ENCODE assay signal across 1 cellular context in genomic region chr21:45309069-45309521, GRCh38.
TF ChIP-seq lines count a peak whose summit lies in the region.

No MANE protein-coding gene starts in this region.

TF ChIP-seq in K562, 482 proteins besides CTCF, POLR2A, EP300 and RAD21 (continued from another document and continues in another):
- peak in 1 of 3 experiments; percentile 26 for TF ChIP-seq YY1 (IDR thresholded peaks at IDR 0.05; ENCODE audit: borderline replicate concordance in 1 of 3, control insufficient read depth in 1 of 3, extremely low read depth in 1 of 3, insufficient read depth in 3 of 3, insufficient read length in 1 of 3, insufficient replicate concordance in 2 of 3, low read depth in 1 of 3, low read length in 2 of 3)
- TF ChIP-seq NRF1 (conservative IDR thresholded peaks at IDR 0.05 in 1 of 2, IDR thresholded peaks at IDR 0.05 in 1 of 2): 0 out of 4 replicates have a peak, but pooled peaks of 1 of the 2 experiments have one; percentile 14
- no peak for TF ChIP-seq SP1 (CRISPR knock-in tag; IDR thresholded peaks at IDR 0.05)
- 0 out of 4 replicates have a peak, but pooled peaks of 1 of the 2 experiments have one; percentile 4 for TF ChIP-seq SRF (CRISPR knock-in tag; IDR thresholded peaks at IDR 0.05)
- TF ChIP-seq ETS2 (tag; IDR thresholded peaks at IDR 0.05; ENCODE audit: borderline replicate concordance, poor library complexity, severe bottlenecking): no peak
- TF ChIP-seq BRD9 (IDR thresholded peaks at IDR 0.05; ENCODE audit: low read depth, partially characterized antibody): no peak
- TF ChIP-seq ZNF174 (CRISPR knock-in tag; IDR thresholded peaks at IDR 0.05): no peak
- TF ChIP-seq ATF7 (IDR thresholded peaks at IDR 0.05): 0 out of 2 replicates have a peak, but pooled peaks have one; percentile 26
- TF ChIP-seq WHSC1 (IDR thresholded peaks at IDR 0.05; ENCODE audit: low read length): no peak
- no peak for TF ChIP-seq CGGBP1 (CRISPR knock-in tag; IDR thresholded peaks at IDR 0.05)
- TF ChIP-seq KHSRP (IDR thresholded peaks at IDR 0.05): no peak
- no peak for TF ChIP-seq CEBPZ (IDR thresholded peaks at IDR 0.05; ENCODE audit: borderline replicate concordance, low read depth, low read length)
- no peak for TF ChIP-seq NR2C2 (CRISPR knock-in tag; IDR thresholded peaks at IDR 0.05)
- TF ChIP-seq NR2C2 (tag; IDR thresholded peaks at IDR 0.05): no peak
- TF ChIP-seq L3MBTL2 (IDR thresholded peaks at IDR 0.05): peak; percentile 65; the same call in 1 of the 2 replicates
- TF ChIP-seq CBX3 (IDR thresholded peaks at IDR 0.05; ENCODE audit: borderline replicate concordance in 1 of 2, low read length in 2 of 2): peak in 1 of 2 experiments; percentile 37; a peak in 1 of 3 replicates
- no peak for TF ChIP-seq ZC3H4 (CRISPR knock-in tag; IDR thresholded peaks at IDR 0.05; ENCODE audit: borderline replicate concordance)
- no peak for TF ChIP-seq ZNF699 (CRISPR knock-in tag; IDR thresholded peaks at IDR 0.05; ENCODE audit: insufficient replicate concordance)
- no peak for TF ChIP-seq CREB5 (CRISPR knock-in tag; IDR thresholded peaks at IDR 0.05)
- peak; percentile 84 for TF ChIP-seq CTCFL (IDR thresholded peaks at IDR 0.05; ENCODE audit: borderline replicate concordance, insufficient read depth, low read depth, low read length, poor library complexity, severe bottlenecking)
- peak in 1 of 2 experiments; percentile 66; a peak in 1 of 4 replicates for TF ChIP-seq RCOR1 (IDR thresholded peaks at IDR 0.05; ENCODE audit: borderline replicate concordance in 1 of 2, low read depth in 2 of 2, low read length in 2 of 2)
- peak; percentile 69; the same call in 1 of the 2 replicates for TF ChIP-seq XRCC5 (IDR thresholded peaks at IDR 0.05; ENCODE audit: low read depth, low read length)
- no peak for TF ChIP-seq E2F4 (CRISPR knock-in tag; IDR thresholded peaks at IDR 0.05; ENCODE audit: low read depth)
- no peak for TF ChIP-seq TCF15 (CRISPR knock-in tag; IDR thresholded peaks at IDR 0.05)
- TF ChIP-seq ZFP36 (IDR thresholded peaks at IDR 0.05; ENCODE audit: low read depth, low read length, partially characterized antibody): peak; percentile 4
- no peak for TF ChIP-seq NR4A1 (CRISPR knock-in tag; IDR thresholded peaks at IDR 0.05)
- TF ChIP-seq NR4A1 (tag; IDR thresholded peaks at IDR 0.05): no peak
- 0 out of 2 replicates have a peak, but pooled peaks have one; percentile 14 for TF ChIP-seq NFE2 (IDR thresholded peaks at IDR 0.05; ENCODE audit: low read depth)
- TF ChIP-seq THRA (IDR thresholded peaks at IDR 0.05): no peak
- TF ChIP-seq EZH2 (IDR thresholded peaks at IDR 0.05; ENCODE audit: borderline replicate concordance, low read depth, low read length): no peak
- TF ChIP-seq ATF3 (IDR thresholded peaks at IDR 0.05): peak; percentile 86
- peak; percentile 25; the same call in 1 of the 2 replicates for TF ChIP-seq ATF3 (CRISPR knock-in tag; conservative IDR thresholded peaks at IDR 0.05)
- TF ChIP-seq KDM1A (IDR thresholded peaks at IDR 0.05): no peak
- TF ChIP-seq USF1 (CRISPR knock-in tag; IDR thresholded peaks at IDR 0.05): peak; percentile 64
- no peak for TF ChIP-seq ZNF140 (CRISPR knock-in tag; IDR thresholded peaks at IDR 0.05)
- no peak for TF ChIP-seq ZNF12 (CRISPR knock-in tag; IDR thresholded peaks at IDR 0.05)
- no peak for TF ChIP-seq POLR2G (IDR thresholded peaks at IDR 0.05; ENCODE audit: low read depth, low read length)
- TF ChIP-seq HEY1 (CRISPR knock-in tag; IDR thresholded peaks at IDR 0.05; ENCODE audit: borderline replicate concordance): no peak
- TF ChIP-seq NBN (IDR thresholded peaks at IDR 0.05; ENCODE audit: low read depth): 0 out of 2 replicates have a peak, but pooled peaks have one; percentile 57
- no peak for TF ChIP-seq NR3C1 (CRISPR knock-in tag; IDR thresholded peaks at IDR 0.05)
- peak; percentile 50; the same call in 1 of the 2 replicates for TF ChIP-seq CREM (IDR thresholded peaks at IDR 0.05; ENCODE audit: low read depth)
- TF ChIP-seq ZNF408 (CRISPR knock-in tag; IDR thresholded peaks at IDR 0.05; ENCODE audit: low read depth): no peak
- no peak for TF ChIP-seq ILK (tag; IDR thresholded peaks at IDR 0.05; ENCODE audit: borderline replicate concordance, low read depth)
